In the genomic region with DNA sequence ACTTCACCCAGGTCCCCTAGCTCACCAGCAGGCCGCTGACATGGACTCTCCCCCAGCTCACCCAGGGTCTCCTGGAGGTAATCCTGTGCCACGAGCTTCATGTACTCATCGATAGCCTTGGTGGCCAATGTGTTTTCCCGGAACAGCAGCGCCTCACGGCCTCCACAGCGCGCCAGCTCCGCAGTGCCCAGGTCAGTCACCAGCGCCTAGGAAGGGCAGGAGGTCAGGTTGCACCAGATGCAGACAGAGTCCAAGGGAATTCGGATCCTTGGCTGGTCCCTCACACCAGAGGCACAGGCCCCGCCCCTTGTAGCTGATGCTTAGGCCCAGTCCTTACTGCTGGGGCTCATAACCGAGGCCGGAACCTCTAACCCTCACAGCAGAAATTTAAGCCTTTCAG, we compare ENCODE assay signal across 19 cellular contexts. TPM values are rescaled to one million over a fixed set of nuclear protein-coding genes. Genes with fewer than 3 reads are reported as not detected.
"Had no signal": no experiment of that assay in that cellular context is flagged by ENCODE, and none has a peak within 500 bp of the region (broad histone marks: within the 10 kb centered on the region; RNA-seq: fewer than 3 reads in every experiment).

No MANE protein-coding gene starts in this region.

- ATAC-seq: body of pancreas, lower lobe of right lung had no signal

- H3K4me3 Mint-ChIP-seq: activated CD4-positive, alpha-beta T cell treated with anti-CD3 and anti-CD28 coated beads for 36 hours; activated CD8-positive, alpha-beta T cell treated with anti-CD3 and anti-CD28 coated beads, Interleukin-2, amount 10 ng/mL, durations not matched to agents 7 days and 5 days; activated naive CD4-positive, alpha-beta T cell treated with anti-CD3 and anti-CD28 coated beads for 36 hours; activated T-helper 17 cell treated with anti-CD3 and anti-CD28 coated beads, Interleukin-2, amount 50 U/mL, for 72 hours had no signal

- H3K9me3 Mint-ChIP-seq: activated naive CD4-positive, alpha-beta T cell treated with anti-CD3 and anti-CD28 coated beads for 36 hours; activated T-helper 17 cell treated with anti-CD3 and anti-CD28 coated beads, Interleukin-2, amount 50 U/mL, for 72 hours had no signal

- H3K9me3 ChIP-seq: body of pancreas, lower lobe of right lung, neutrophil, right atrium auricular region, thyroid gland had no signal

- H3K27me3 ChIP-seq: neutrophil had no signal

- H3K4me3 ChIP-seq: body of pancreas, lower lobe of right lung, thyroid gland had no signal

- H3K27ac ChIP-seq: body of pancreas, lower lobe of right lung, neutrophil, right atrium auricular region, thyroid gland had no signal

- H3K36me3 ChIP-seq: right atrium auricular region, thyroid gland had no signal

- H3K27ac Mint-ChIP-seq: activated CD4-positive, alpha-beta T cell treated with anti-CD3 and anti-CD28 coated beads for 36 hours; activated CD8-positive, alpha-beta T cell treated with anti-CD3 and anti-CD28 coated beads, Interleukin-2, amount 10 ng/mL, durations not matched to agents 7 days and 5 days; activated naive CD4-positive, alpha-beta T cell treated with anti-CD3 and anti-CD28 coated beads for 36 hours; activated T-helper 17 cell treated with anti-CD3 and anti-CD28 coated beads, Interleukin-2, amount 50 U/mL, for 72 hours had no signal

- H3K27me3 Mint-ChIP-seq: activated CD4-positive, alpha-beta T cell treated with anti-CD3 and anti-CD28 coated beads for 36 hours; activated T-helper 17 cell treated with anti-CD3 and anti-CD28 coated beads, Interleukin-2, amount 50 U/mL, for 72 hours had no signal

- DNase-seq: activated CD8-positive, alpha-beta T cell treated with anti-CD3 and anti-CD28 coated beads, Interleukin-2, amount 10 ng/mL, durations not matched to agents 7 days and 5 days; activated naive CD4-positive, alpha-beta T cell treated with anti-CD3 and anti-CD28 coated beads for 36 hours; cerebellar nuclear complex; dermis blood vessel endothelial cell; lower lobe of right lung; midbrain; T1000; thyroid gland had no signal

- FAIRE-seq: small intestine, urothelium cell line had no signal

RNA-seq across cellular contexts. Expression of gene RASAL3, which starts 7.9 kb away (rescaled TPM):
- total RNA-seq: fibroblast of villous mesenchyme, kidney epithelial cell had no signal

RNA-seq across cellular contexts. Expression of gene PGLYRP2, which starts 22.9 kb away (rescaled TPM):
- total RNA-seq: activated CD8-positive, alpha-beta T cell treated with anti-CD3 and anti-CD28 coated beads, Interleukin-2, amount 10 ng/mL, durations not matched to agents 7 days and 5 days; body of pancreas; dermis blood vessel endothelial cell; esophagus mucosa; fibroblast of villous mesenchyme; kidney epithelial cell; lower lobe of right lung; posterior vena cava; right atrium auricular region; thyroid gland had no signal

RNA-seq across cellular contexts. Expression of gene CYP4F22, which starts 51.9 kb away (rescaled TPM):
- total RNA-seq: body of pancreas, dermis blood vessel endothelial cell, fibroblast of villous mesenchyme, kidney epithelial cell, posterior vena cava, right atrium auricular region had no signal
